Comparison of ENCODE assay signal across 13 cellular contexts in genomic region chr6:137207457-137207856, GRCh38. TPM values are rescaled to one million over a fixed set of nuclear protein-coding genes. Genes with fewer than 3 reads are reported as not detected.
DNase-seq lines count a peak whose midpoint lies in the region; ATAC-seq and TF ChIP-seq lines count a peak whose summit lies in the region.
"Not testable (repeated sequence)": the region's sequence is repeated elsewhere in the genome, so short reads cannot be mapped to it uniquely, and the experiment has no call there.
"Had no signal": no experiment of that assay in that cellular context is flagged by ENCODE, and none has a peak within 500 bp of the region (broad histone marks: within the 10 kb centered on the region; RNA-seq: fewer than 3 reads in every experiment).

No MANE protein-coding gene starts in this region.

- not testable (repeated sequence) for H3K27me3 ChIP-seq in Panc1 (ENCODE audit: control insufficient read depth, insufficient read depth, low read length)

- POLR2A ChIA-PET in Panc1 (lab: Charles Lee), result not testable (repeated sequence)
- POLR2A ChIA-PET in MCF 10A (lab: Yijun Ruan, JAX), result interaction anchor here (1.5 kb wide), 1 partner anchor 113 kb away, joined by 3 read pairs; no protein-coding TSS in a partner anchor

- H3K36me3 ChIP-seq in Panc1 (ENCODE audit: control insufficient read depth, insufficient read depth, low read length), result not testable (repeated sequence)

- H3K4me1 Mint-ChIP-seq in CD14-positive monocyte, result peaks cover 52% of the 10 kb centered on the region
- peaks cover 33% of the 10 kb centered on the region for H3K4me1 Mint-ChIP-seq in activated naive CD4-positive, alpha-beta T cell treated with anti-CD3 and anti-CD28 coated beads, Interleukin-2, amount 50 U/mL, for 24 hours
- H3K4me1 Mint-ChIP-seq in MCF 10A (ENCODE audit: insufficient read depth, unreplicated experiment), result peaks cover 42% of the 10 kb centered on the region
- H3K4me1 Mint-ChIP-seq in endothelial cell (ENCODE audit: unreplicated experiment), result not testable (repeated sequence)
- peaks cover 44 to 73% (median 64%) of the 10 kb centered on the region in 3 donors for H3K4me1 Mint-ChIP-seq in naive B cell
- H3K4me1 Mint-ChIP-seq in stimulated activated effector memory CD8-positive, alpha-beta T cell treated with anti-CD3 and anti-CD28 coated beads, Interleukin-12 subunit alpha, Interleukin-12 subunit beta, amount 100 ng/mL, for 72 hours, result peaks cover 57% of the 10 kb centered on the region

- BruUV-seq in Panc1 (replicated peaks; lab: Mats Ljungman, UMichigan); MCF 10A (replicated peaks; lab: Mats Ljungman, UMichigan): not testable (repeated sequence)

- in situ Hi-C loops in Panc1 (cut with HindIII; ENCODE audit: low pct_unique_long_range_greater_than_20kb, low sequenced_read_pairs), result not testable (repeated sequence)

- CTCF ChIA-PET in Panc1 (lab: Charles Lee); MCF 10A (lab: Yijun Ruan, JAX): not testable (repeated sequence)

- H3K9me3 Mint-ChIP-seq in CD14-positive monocyte, result peaks cover 14 to 25% (median 19%) of the 10 kb centered on the region in 7 donors
- H3K9me3 Mint-ChIP-seq in activated naive CD4-positive, alpha-beta T cell treated with anti-CD3 and anti-CD28 coated beads, Interleukin-2, amount 50 U/mL, for 24 hours; stimulated activated effector memory CD8-positive, alpha-beta T cell treated with anti-CD3 and anti-CD28 coated beads, Interleukin-12 subunit alpha, Interleukin-12 subunit beta, amount 100 ng/mL, for 72 hours: not testable (repeated sequence)
- H3K9me3 Mint-ChIP-seq in MCF 10A (ENCODE audit: unreplicated experiment), result peaks cover 14% of the 10 kb centered on the region
- peaks cover 16% of the 10 kb centered on the region for H3K9me3 Mint-ChIP-seq in endothelial cell (ENCODE audit: unreplicated experiment)
- H3K9me3 Mint-ChIP-seq in naive B cell, result peaks cover 10 to 37% (median 23%) of the 10 kb centered on the region in 7 donors

- TF ChIP-seq CTCF in CD14-positive monocyte (IDR thresholded peaks at IDR 0.05); MCF 10A (IDR thresholded peaks at IDR 0.05; ENCODE audit: unreplicated experiment); endothelial cell (IDR thresholded peaks at IDR 0.05; ENCODE audit: unreplicated experiment): not testable (repeated sequence)
- TF ChIP-seq CTCF in Panc1 (IDR thresholded peaks at IDR 0.05), result 0 out of 2 replicates have a peak, but pooled peaks have one; percentile 3

- intact Hi-C loops in CD14-positive monocyte (cut with micrococcal nuclease), result loop anchor here in 1 of 2 donors (10.0 kb wide), 1 partner anchor 53 kb away; no protein-coding TSS in a partner anchor
- intact Hi-C loops in Panc1 (cut with micrococcal nuclease; ENCODE audit: unreplicated experiment); MCF 10A (cut with micrococcal nuclease): not testable (repeated sequence)

- H3K36me3 Mint-ChIP-seq in CD14-positive monocyte (peaks cover 84 to 87% of the 10 kb centered on the region in 2 donors), MCF 10A (ENCODE audit: insufficient read depth, unreplicated experiment) (peaks cover 85% of the 10 kb centered on the region), endothelial cell (ENCODE audit: low read depth, unreplicated experiment) (peaks cover 70% of the 10 kb centered on the region), naive B cell (peaks cover 51 to 68% of the 10 kb centered on the region in 2 donors)
- peaks cover 33% of the 10 kb centered on the region for H3K36me3 Mint-ChIP-seq in activated naive CD4-positive, alpha-beta T cell treated with anti-CD3 and anti-CD28 coated beads, Interleukin-2, amount 50 U/mL, for 24 hours
- H3K36me3 Mint-ChIP-seq in stimulated activated effector memory CD8-positive, alpha-beta T cell treated with anti-CD3 and anti-CD28 coated beads, Interleukin-12 subunit alpha, Interleukin-12 subunit beta, amount 100 ng/mL, for 72 hours, result peaks cover 56% of the 10 kb centered on the region

- DNase-seq in CD14-positive monocyte (ENCODE audit: low spot score); Panc1 (ENCODE audit: low read depth, low spot score); MCF 10A (ENCODE audit: unreplicated experiment); endothelial cell (ENCODE audit: low spot score); naive B cell; stimulated activated effector memory CD8-positive, alpha-beta T cell treated with anti-CD3 and anti-CD28 coated beads, Interleukin-12 subunit alpha, Interleukin-12 subunit beta, amount 100 ng/mL, for 72 hours (ENCODE audit: low spot score in 2 of 2): not testable (repeated sequence)

- peak overlapping the region in 5 of 7 donors; percentile 1 to 84 (median 51) for H3K27ac Mint-ChIP-seq in CD14-positive monocyte
- H3K27ac Mint-ChIP-seq in activated naive CD4-positive, alpha-beta T cell treated with anti-CD3 and anti-CD28 coated beads, Interleukin-2, amount 50 U/mL, for 24 hours, result peak overlapping the region; percentile 63
- peak overlapping the region; percentile 80 for H3K27ac Mint-ChIP-seq in MCF 10A (ENCODE audit: low read depth, unreplicated experiment)
- H3K27ac Mint-ChIP-seq in endothelial cell (ENCODE audit: unreplicated experiment), result peak overlapping the region; percentile 6
- H3K27ac Mint-ChIP-seq in naive B cell, result peak overlapping the region in 4 of 6 donors; percentile 9 to 83 (median 82)
- H3K27ac Mint-ChIP-seq in stimulated activated effector memory CD8-positive, alpha-beta T cell treated with anti-CD3 and anti-CD28 coated beads, Interleukin-12 subunit alpha, Interleukin-12 subunit beta, amount 100 ng/mL, for 72 hours, result peak overlapping the region; percentile 30

- not testable (repeated sequence) for H3K9me3 ChIP-seq in Panc1 (ENCODE audit: control insufficient read depth, insufficient read depth, low read depth, low read length)

- not testable (repeated sequence) for ATAC-seq in Panc1; naive B cell (ENCODE audit: low read depth in 2 of 2); stimulated activated effector memory CD8-positive, alpha-beta T cell treated with anti-CD3 and anti-CD28 coated beads, Interleukin-12 subunit alpha, Interleukin-12 subunit beta, amount 100 ng/mL, for 72 hours

- not testable (repeated sequence) for H3K27me3 Mint-ChIP-seq in CD14-positive monocyte (ENCODE audit: low read depth in 3 of 3); activated naive CD4-positive, alpha-beta T cell treated with anti-CD3 and anti-CD28 coated beads, Interleukin-2, amount 50 U/mL, for 24 hours; MCF 10A (ENCODE audit: insufficient read depth, unreplicated experiment); endothelial cell (ENCODE audit: unreplicated experiment); naive B cell

- not testable (repeated sequence) for H3K4me3 Mint-ChIP-seq in CD14-positive monocyte; activated naive CD4-positive, alpha-beta T cell treated with anti-CD3 and anti-CD28 coated beads, Interleukin-2, amount 50 U/mL, for 24 hours; MCF 10A (ENCODE audit: unreplicated experiment); stimulated activated effector memory CD8-positive, alpha-beta T cell treated with anti-CD3 and anti-CD28 coated beads, Interleukin-12 subunit alpha, Interleukin-12 subunit beta, amount 100 ng/mL, for 72 hours
- H3K4me3 Mint-ChIP-seq in endothelial cell (ENCODE audit: unreplicated experiment), result peak overlapping the region; percentile 45
- peak overlapping the region in 4 of 8 donors; percentile 6 to 85 (median 10) for H3K4me3 Mint-ChIP-seq in naive B cell

- H3K27ac ChIP-seq in Panc1 (ENCODE audit: low read length), result not testable (repeated sequence)

- H3K4me1 ChIP-seq in Panc1 (ENCODE audit: control insufficient read depth, insufficient read depth, low read length), result not testable (repeated sequence)

- H3K4me3 ChIP-seq in Panc1 (ENCODE audit: low read depth in 2 of 2, low read length in 2 of 2), result not testable (repeated sequence)

RNA-seq across cellular contexts. Expression of gene IFNGR1, which starts 11.7 kb away (rescaled TPM):
- 100 to 1,000 TPM; 364 to 372 TPM for polyA plus RNA-seq in CD14-positive monocyte
- 23.4 TPM for total RNA-seq in Panc1 (2021; ENCODE audit: unreplicated experiment)
- polyA plus RNA-seq in Panc1 (2012; ENCODE audit: insufficient read length), result 20.8 TPM
- 57.9 and 58.4 TPM in 2 replicates for total RNA-seq in MCF 10A (2022)
- 58.3 TPM for total RNA-seq in endothelial cell (ENCODE audit: unreplicated experiment)
- 10 to 100 TPM; 62.8 to 86.0 (median 70.8) TPM for polyA plus RNA-seq in naive B cell (ENCODE audit: low read depth in 6 of 6)

RNA-seq across cellular contexts. Expression of gene IL22RA2, which starts 34.0 kb away (rescaled TPM):
- polyA plus RNA-seq in CD14-positive monocyte (not detected), naive B cell (ENCODE audit: low read depth in 6 of 6) (not detected)
- total RNA-seq in Panc1 (2021; ENCODE audit: unreplicated experiment) (not detected), MCF 10A (2022) (not detected in 2 replicates), endothelial cell (ENCODE audit: unreplicated experiment) (not detected)
- not detected for polyA plus RNA-seq in Panc1 (2012; ENCODE audit: insufficient read length)
- total RNA-seq: Caco-2; CD4-positive, CD25-positive, alpha-beta regulatory T cell; CD8-positive, alpha-beta T cell; HFFc6 had no signal
- polyA plus RNA-seq: A549; BJ; CD4-positive, CD25-positive, alpha-beta regulatory T cell had no signal

Comparison
In these comparisons a context has a peak if more than half of its experiments do, and no peak if none do; other contexts are left out.
1. H3K27ac Mint-ChIP-seq: peak in every context shown above with its lines; median percentile 82 in naive B cell; 80 in MCF 10A; 63 in activated naive CD4-positive, alpha-beta T cell treated with anti-CD3 and anti-CD28 coated beads, Interleukin-2, amount 50 U/mL, for 24 hours; 51 in CD14-positive monocyte; 30 in stimulated activated effector memory CD8-positive, alpha-beta T cell treated with anti-CD3 and anti-CD28 coated beads, Interleukin-12 subunit alpha, Interleukin-12 subunit beta, amount 100 ng/mL, for 72 hours; 6 in endothelial cell.